In the genomic region with DNA sequence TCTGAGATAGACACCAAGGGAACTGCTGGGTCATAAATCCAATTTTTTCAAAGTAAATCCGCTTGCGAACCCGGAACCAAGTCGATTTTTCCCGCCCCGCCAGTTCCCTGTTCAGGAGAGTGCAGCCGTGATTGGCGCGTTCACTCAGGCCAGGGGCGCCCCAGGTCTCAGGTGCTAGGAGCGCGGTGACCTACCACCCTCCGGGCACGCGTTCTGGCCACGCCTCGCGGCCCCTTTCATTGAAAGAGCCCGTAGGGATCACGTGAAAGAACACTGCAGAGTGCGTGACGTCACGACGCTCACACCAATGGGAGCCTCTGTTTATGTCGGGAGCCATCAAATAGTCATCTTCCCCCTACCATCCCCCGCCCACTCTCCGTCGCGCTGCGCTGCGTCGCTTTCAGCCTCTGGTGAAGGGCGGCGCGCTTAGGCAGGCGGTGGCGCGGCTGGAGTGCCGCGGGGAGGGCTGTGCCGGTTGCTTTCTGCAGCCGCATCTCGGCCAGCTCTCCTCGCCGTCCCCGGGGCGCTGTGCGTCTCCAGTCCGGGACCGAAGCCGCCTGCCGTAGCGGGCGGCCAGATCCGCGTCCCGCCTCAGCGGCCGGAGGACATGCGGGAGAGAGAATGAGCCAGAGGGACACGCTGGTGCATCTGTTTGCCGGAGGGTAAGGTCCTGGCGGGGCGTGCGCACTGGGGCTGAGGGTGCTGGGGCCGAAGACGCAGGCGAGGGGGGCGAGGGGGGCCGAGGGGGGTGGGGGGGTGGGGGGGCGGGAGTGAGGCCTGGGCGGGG, we compare ENCODE assay signal across 8 cellular contexts. TPM values are rescaled to one million over a fixed set of nuclear protein-coding genes. Genes with fewer than 3 reads are reported as not detected.
DNase-seq lines count a peak whose midpoint lies in the region; ATAC-seq, FAIRE-seq and TF ChIP-seq lines count a peak whose summit lies in the region.

A gene with protein sequence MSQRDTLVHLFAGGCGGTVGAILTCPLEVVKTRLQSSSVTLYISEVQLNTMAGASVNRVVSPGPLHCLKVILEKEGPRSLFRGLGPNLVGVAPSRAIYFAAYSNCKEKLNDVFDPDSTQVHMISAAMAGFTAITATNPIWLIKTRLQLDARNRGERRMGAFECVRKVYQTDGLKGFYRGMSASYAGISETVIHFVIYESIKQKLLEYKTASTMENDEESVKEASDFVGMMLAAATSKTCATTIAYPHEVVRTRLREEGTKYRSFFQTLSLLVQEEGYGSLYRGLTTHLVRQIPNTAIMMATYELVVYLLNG (plus strand): TSS at position 403 of the 787 bp plus-strand sequence. CDS start 219 bp downstream, at position 622.

- WGBS in psoas muscle, 3 donors: 0 to 1% (median 1%) methylated on average over 54 to 71 of the region's 72 CpGs

- no peak for TF ChIP-seq CTCF in right atrium auricular region (IDR thresholded peaks at IDR 0.05)
- no peak for TF ChIP-seq CTCF in psoas muscle (IDR thresholded peaks at IDR 0.05)

- H3K27ac ChIP-seq in angular gyrus (ENCODE audit: low read depth, low read length): peak within 1 kb of the TSS; percentile 82
- peak within 1 kb of the TSS; percentile 99 for H3K27ac ChIP-seq in right atrium auricular region
- H3K27ac ChIP-seq in psoas muscle: peak within 1 kb of the TSS; percentile 95

- H3K4me1 ChIP-seq in right atrium auricular region (peaks cover 0 to 33% of the 10 kb centered on the region in 2 donors), psoas muscle (peaks cover 33% of the 10 kb centered on the region)

- H3K9me3 ChIP-seq in right atrium auricular region: no peaks in the 10 kb centered on the region
- no peaks in the 10 kb centered on the region for H3K9me3 ChIP-seq in psoas muscle

- ATAC-seq in GM18498 (IDR thresholded peaks at IDR 0.05; ENCODE audit: unreplicated experiment): peak; percentile 97
- peak; percentile 96 for ATAC-seq in HG02938 (IDR thresholded peaks at IDR 0.05; ENCODE audit: unreplicated experiment)
- peak; percentile 98 to 99 (median 99) for ATAC-seq in psoas muscle

- H3K36me3 ChIP-seq in right atrium auricular region (no peaks in the 10 kb centered on the region), psoas muscle (ENCODE audit: insufficient read depth in 1 of 2, low read depth in 1 of 2) (no peaks in the 10 kb centered on the region)

- no peaks in the 10 kb centered on the region for H3K27me3 ChIP-seq in right atrium auricular region
- H3K27me3 ChIP-seq in psoas muscle (ENCODE audit: insufficient read depth in 3 of 3, low read length in 2 of 3): no peaks in the 10 kb centered on the region

- no peak for FAIRE-seq in urothelium cell line (lab: Jason Lieb, UNC)

- H3K4me3 ChIP-seq in right atrium auricular region: peak within 1 kb of the TSS; percentile 95
- peak within 1 kb of the TSS; percentile 82 for H3K4me3 ChIP-seq in psoas muscle

- intact Hi-C loops in psoas muscle (cut with DNase I): no loop called here

- DNase-seq in NCI-H187 (lab: John Stamatoyannopoulos, UW): peak; percentile 94 to 96
- DNase-seq in T-helper 2 cell: peak; percentile 79 to 99 (median 93)
- DNase-seq in right atrium auricular region (ENCODE audit: low spot score): peak; percentile 98
- DNase-seq in psoas muscle: peak; percentile 97 to 98
- peak; percentile 91 for DNase-seq in urothelium cell line (ENCODE audit: low spot score)

RNA-seq across cellular contexts. Expression of the gene that starts here (rescaled TPM):
- total RNA-seq in right atrium auricular region: 10 to 100 TPM; 31.0 to 78.8 TPM
- total RNA-seq in psoas muscle: 10 to 100 TPM; 19.7 to 52.3 (median 28.7) TPM
- 10 to 100 TPM; 10.4 to 23.9 (median 12.5) TPM for polyA plus RNA-seq in psoas muscle

Comparison
In these comparisons a context has a peak if more than half of its experiments do, and no peak if none do; other contexts are left out.
1. Peak in every context shown above with its lines: DNase-seq, ATAC-seq, H3K4me3 ChIP-seq and H3K27ac ChIP-seq.